1 cellular context compared by ENCODE assay signal in the genomic region with DNA sequence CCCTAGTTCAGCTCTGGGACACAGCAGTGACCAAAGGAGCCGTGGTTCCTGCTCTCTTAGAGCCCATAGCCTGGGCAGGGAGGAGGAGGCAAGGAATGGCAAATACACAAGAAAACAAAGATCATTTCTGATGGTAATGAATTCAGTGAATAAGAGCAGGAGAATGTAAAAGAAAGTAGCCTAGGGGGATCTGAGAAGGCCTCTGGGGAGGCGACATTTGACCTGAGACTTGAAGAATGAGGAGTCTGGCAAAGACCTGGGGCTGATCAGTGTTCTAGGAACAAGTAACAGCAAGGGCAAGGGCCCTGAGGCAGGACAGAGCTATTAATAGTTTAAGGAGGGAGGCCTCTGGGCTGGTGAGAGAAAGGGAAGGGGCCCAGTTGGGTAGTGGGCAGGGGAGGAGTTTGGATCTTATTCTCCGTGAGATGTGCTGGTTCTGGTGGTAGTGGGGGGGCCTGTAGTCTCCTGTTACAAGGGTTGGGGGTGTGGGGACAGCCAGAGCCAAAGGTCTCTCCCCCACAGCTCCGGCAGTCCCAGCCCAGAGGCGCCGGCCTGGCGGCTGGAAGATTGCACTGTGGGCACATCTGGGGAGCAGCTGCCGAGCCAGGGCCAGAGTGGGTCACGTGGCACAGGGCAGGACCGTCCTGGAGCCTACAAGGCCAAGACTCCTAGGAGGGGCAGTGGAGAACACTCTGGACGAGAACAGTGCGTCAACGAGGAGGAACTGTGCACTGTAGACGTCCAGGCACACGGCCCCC.
TF ChIP-seq lines count a peak whose summit lies in the region.

No MANE protein-coding gene starts in this region.

TF ChIP-seq in WTC11, 78 proteins besides CTCF, POLR2A, EP300 and RAD21 (continued from another document):
- peak; percentile 96 for TF ChIP-seq GTF2I (CRISPR knock-in tag; conservative IDR thresholded peaks at IDR 0.05)
- TF ChIP-seq, protein P1, sequence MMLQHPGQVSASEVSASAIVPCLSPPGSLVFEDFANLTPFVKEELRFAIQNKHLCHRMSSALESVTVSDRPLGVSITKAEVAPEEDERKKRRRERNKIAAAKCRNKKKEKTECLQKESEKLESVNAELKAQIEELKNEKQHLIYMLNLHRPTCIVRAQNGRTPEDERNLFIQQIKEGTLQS (CRISPR knock-in tag; conservative IDR thresholded peaks at IDR 0.05) = no peak
- TF ChIP-seq, protein P2, sequence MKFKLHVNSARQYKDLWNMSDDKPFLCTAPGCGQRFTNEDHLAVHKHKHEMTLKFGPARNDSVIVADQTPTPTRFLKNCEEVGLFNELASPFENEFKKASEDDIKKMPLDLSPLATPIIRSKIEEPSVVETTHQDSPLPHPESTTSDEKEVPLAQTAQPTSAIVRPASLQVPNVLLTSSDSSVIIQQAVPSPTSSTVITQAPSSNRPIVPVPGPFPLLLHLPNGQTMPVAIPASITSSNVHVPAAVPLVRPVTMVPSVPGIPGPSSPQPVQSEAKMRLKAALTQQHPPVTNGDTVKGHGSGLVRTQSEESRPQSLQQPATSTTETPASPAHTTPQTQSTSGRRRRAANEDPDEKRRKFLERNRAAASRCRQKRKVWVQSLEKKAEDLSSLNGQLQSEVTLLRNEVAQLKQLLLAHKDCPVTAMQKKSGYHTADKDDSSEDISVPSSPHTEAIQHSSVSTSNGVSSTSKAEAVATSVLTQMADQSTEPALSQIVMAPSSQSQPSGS (CRISPR knock-in tag; IDR thresholded peaks at IDR 0.05; ENCODE audit: borderline replicate concordance, low read depth) = no peak
- peak; percentile 54; the same call in 1 of the 2 replicates for TF ChIP-seq ZNF232 (CRISPR knock-in tag; IDR thresholded peaks at IDR 0.05)
- no peak for TF ChIP-seq NR2C2 (CRISPR knock-in tag; IDR thresholded peaks at IDR 0.05)
